In genomic region chr4:185965456-185966384, GRCh38 we compare ENCODE assay signal across 9 cellular contexts.
A peak's percentile ranks its signal among the peaks of the same experiment; 100 is the strongest.
DNase-seq lines count a peak whose midpoint lies in the region; ATAC-seq and TF ChIP-seq lines count a peak whose summit lies in the region.
"Had no signal": no experiment of that assay in that cellular context is flagged by ENCODE, and none has a peak within 500 bp of the region (broad histone marks: within the 10 kb centered on the region; RNA-seq: fewer than 3 reads in every experiment).

No MANE protein-coding gene starts in this region.

- H3K4me3 ChIP-seq in heart left ventricle, result peak overlapping the region in 5 of 12 donors; percentile 1 to 24 (median 8)
- H3K4me3 ChIP-seq in hepatocyte, result no peak overlapping the region

- H3K27ac ChIP-seq in heart left ventricle (peak overlapping the region in 9 of 12 donors; percentile 6 to 72 (median 35)), hepatocyte (peak overlapping the region; percentile 28), foreskin keratinocyte (no peak overlapping the region)

- no peaks in the 10 kb centered on the region for H3K79me2 ChIP-seq in hepatocyte

- H3K4me1 ChIP-seq in heart left ventricle, result peaks cover 0 to 26% (median 6%) of the 10 kb centered on the region in 12 donors
- no peaks in the 10 kb centered on the region for H3K4me1 ChIP-seq in hepatocyte (ENCODE audit: insufficient read depth)
- H3K4me1 ChIP-seq in foreskin keratinocyte, result peaks cover 4% of the 10 kb centered on the region

- no peak for DNase-seq in heart left ventricle
- DNase-seq in cardiac septum (ENCODE audit: low spot score), result no peak
- no peak for DNase-seq in hepatocyte (ENCODE audit: low spot score)
- DNase-seq in MV-4-11 (lab: John Stamatoyannopoulos, UW), result no peak
- DNase-seq in C1 segment of cervical spinal cord (lab: John Stamatoyannopoulos, UW), result no peak
- DNase-seq in RKO (ENCODE audit: low spot score), result no peak
- no peak for DNase-seq in foreskin keratinocyte
- DNase-seq: central memory CD4-positive, alpha-beta T cell had no signal

- no peaks in the 10 kb centered on the region for H3K27me3 ChIP-seq in heart left ventricle
- no peaks in the 10 kb centered on the region for H3K27me3 ChIP-seq in hepatocyte
- H3K27me3 ChIP-seq in foreskin keratinocyte, result no peaks in the 10 kb centered on the region

- no peak overlapping the region for H3K4me2 ChIP-seq in hepatocyte

- ATAC-seq in heart left ventricle (peak in 2 of 4 donors; percentile 26 to 89), HG03469 (IDR thresholded peaks at IDR 0.05; ENCODE audit: unreplicated experiment) (peak; percentile 57), foreskin keratinocyte (no peak)

- H4K20me1 ChIP-seq in hepatocyte (ENCODE audit: insufficient read depth, poor library complexity, severe bottlenecking), result no peaks in the 10 kb centered on the region

- TF ChIP-seq CTCF in heart left ventricle (IDR thresholded peaks at IDR 0.05) (no peak), hepatocyte (IDR thresholded peaks at IDR 0.05; ENCODE audit: poor library complexity) (no peak), foreskin keratinocyte (conservative IDR thresholded peaks at IDR 0.05) (no peak)

- WGBS in heart left ventricle, 4 donors, result 53 to 66% (median 63%) methylated on average over 15 of the region's 15 CpGs
- WGBS in hepatocyte (ENCODE audit: low lambda C conversion rate, missing lambda C conversion rate), result 86% methylated on average over 15 of the region's 15 CpGs

- intact Hi-C loops in heart left ventricle (cut with DNase I) (no loop called here), cardiac septum (cut with DNase I) (no loop called here)

- H3K36me3 ChIP-seq in heart left ventricle (no peaks in the 10 kb centered on the region), hepatocyte (replicated peaks; ENCODE audit: insufficient read depth, low read depth) (no peaks in the 10 kb centered on the region)

- H3K9me3 ChIP-seq in heart left ventricle (peaks cover 0 to 3% (median 0%) of the 10 kb centered on the region in 12 donors), hepatocyte (ENCODE audit: low read depth) (no peaks in the 10 kb centered on the region)

- TF ChIP-seq POLR2A in heart left ventricle (IDR thresholded peaks at IDR 0.05), result no peak

- H3K9me2 ChIP-seq in hepatocyte (replicated peaks; ENCODE audit: insufficient read depth), result no peaks in the 10 kb centered on the region

- no peak overlapping the region for H2AFZ ChIP-seq in hepatocyte
